Comparison of ENCODE assay signal across 24 cellular contexts in the genomic region with DNA sequence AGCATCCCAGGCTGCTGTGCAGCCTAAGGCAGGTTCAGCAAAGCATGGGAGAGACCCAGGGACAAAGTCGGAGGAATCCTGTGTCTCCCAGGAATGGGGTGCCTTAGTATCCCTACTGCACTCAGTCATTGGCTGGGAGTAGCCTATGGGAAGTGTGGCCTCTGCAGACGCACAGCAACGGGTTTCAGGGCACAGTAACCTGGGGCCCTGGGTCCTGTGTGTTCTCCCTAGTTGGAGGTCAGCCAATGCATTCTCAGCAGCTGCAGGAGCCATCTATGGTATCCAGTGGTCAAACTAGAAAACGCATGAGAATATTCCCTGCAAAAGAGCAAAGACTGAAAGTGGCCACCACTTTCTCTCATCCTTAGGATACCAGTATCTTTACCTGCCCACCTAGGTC.
"Had no signal": no experiment of that assay in that cellular context is flagged by ENCODE, and none has a peak within 500 bp of the region (broad histone marks: within the 10 kb centered on the region; RNA-seq: fewer than 3 reads in every experiment).

No MANE protein-coding gene starts in this region.

- H2AFZ ChIP-seq: parathyroid adenoma had no signal

- ATAC-seq: esophagus mucosa, gastrocnemius medialis, left lung, lower lobe of right lung, sciatic nerve had no signal

- H3K27ac Mint-ChIP-seq: memory B cell, nephron had no signal

- DNase-seq: cortex of kidney; effector memory CD4-positive, alpha-beta T cell; gastrocnemius medialis; heart right ventricle; hypothalamus; islet precursor cell; left lung; lower lobe of right lung; midbrain; naive B cell; stimulated activated CD4-positive, alpha-beta T cell treated with anti-CD3 and anti-CD28 coated beads, Interleukin-2, amount 100 ng/mL, for 24 hours; stimulated activated CD4-positive, alpha-beta T cell treated with anti-CD3 and anti-CD28 coated beads, Interleukin-4, amount 100 ng/mL, for 4 hours; stimulated activated naive CD4-positive, alpha-beta T cell; stomach; substantia nigra; transverse colon had no signal

- H3K9ac ChIP-seq: parathyroid adenoma had no signal

- H3K36me3 ChIP-seq: gastrocnemius medialis, heart right ventricle, left lung, lower lobe of right lung, prostate gland, stomach, thoracic aorta, transverse colon had no signal

- H3K4me3 ChIP-seq: gastrocnemius medialis, heart right ventricle, left lung, lower lobe of right lung, prostate gland, skin epidermis, stomach, thoracic aorta, transverse colon had no signal

- H3K4me1 Mint-ChIP-seq: memory B cell, naive B cell, nephron had no signal

- H3K4me3 Mint-ChIP-seq: memory B cell, naive B cell, nephron had no signal

- H3K27me3 ChIP-seq: gastrocnemius medialis, heart right ventricle, left lung, stomach, transverse colon had no signal

- H3K9me3 ChIP-seq: gastrocnemius medialis, heart right ventricle, left lung, lower lobe of right lung, prostate gland, stomach, thoracic aorta, transverse colon had no signal

- H3K9me3 Mint-ChIP-seq: memory B cell, naive B cell, nephron had no signal

- H3K36me3 Mint-ChIP-seq: memory B cell, naive B cell had no signal

- H3K27ac ChIP-seq: gastrocnemius medialis, heart right ventricle, left lung, lower lobe of right lung, parathyroid adenoma, prostate gland, skin epidermis, stomach, thoracic aorta, transverse colon had no signal

- H3K4me1 ChIP-seq: left lung, lower lobe of right lung, parathyroid adenoma, prostate gland, stomach, transverse colon had no signal
